1 cellular context compared by ENCODE assay signal in the genomic region with DNA sequence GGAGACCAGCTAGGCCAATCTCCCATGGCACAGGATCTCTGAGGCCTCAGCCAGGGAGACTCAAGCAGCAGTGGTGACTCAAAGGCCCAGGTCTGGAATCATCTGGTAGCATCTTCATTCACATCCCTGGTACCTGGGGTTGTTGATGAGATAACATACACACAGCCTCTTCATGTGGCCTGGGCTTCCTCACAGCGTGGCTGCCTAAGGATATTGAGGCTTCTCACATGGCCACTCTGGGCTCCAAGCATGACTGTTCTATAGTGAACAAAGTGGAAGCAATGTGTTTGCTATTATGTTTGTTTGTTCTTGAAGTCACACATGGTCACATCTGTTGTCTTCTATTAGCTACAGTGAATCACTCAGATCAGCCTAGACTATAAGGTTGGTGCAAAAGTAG.
A peak's percentile ranks its signal among the peaks of the same experiment; 100 is the strongest.
TF ChIP-seq lines count a peak whose summit lies in the region.

No MANE protein-coding gene starts in this region.

TF ChIP-seq in GM12878, 131 proteins besides CTCF, POLR2A, EP300 and RAD21:
- TF ChIP-seq, protein P1, sequence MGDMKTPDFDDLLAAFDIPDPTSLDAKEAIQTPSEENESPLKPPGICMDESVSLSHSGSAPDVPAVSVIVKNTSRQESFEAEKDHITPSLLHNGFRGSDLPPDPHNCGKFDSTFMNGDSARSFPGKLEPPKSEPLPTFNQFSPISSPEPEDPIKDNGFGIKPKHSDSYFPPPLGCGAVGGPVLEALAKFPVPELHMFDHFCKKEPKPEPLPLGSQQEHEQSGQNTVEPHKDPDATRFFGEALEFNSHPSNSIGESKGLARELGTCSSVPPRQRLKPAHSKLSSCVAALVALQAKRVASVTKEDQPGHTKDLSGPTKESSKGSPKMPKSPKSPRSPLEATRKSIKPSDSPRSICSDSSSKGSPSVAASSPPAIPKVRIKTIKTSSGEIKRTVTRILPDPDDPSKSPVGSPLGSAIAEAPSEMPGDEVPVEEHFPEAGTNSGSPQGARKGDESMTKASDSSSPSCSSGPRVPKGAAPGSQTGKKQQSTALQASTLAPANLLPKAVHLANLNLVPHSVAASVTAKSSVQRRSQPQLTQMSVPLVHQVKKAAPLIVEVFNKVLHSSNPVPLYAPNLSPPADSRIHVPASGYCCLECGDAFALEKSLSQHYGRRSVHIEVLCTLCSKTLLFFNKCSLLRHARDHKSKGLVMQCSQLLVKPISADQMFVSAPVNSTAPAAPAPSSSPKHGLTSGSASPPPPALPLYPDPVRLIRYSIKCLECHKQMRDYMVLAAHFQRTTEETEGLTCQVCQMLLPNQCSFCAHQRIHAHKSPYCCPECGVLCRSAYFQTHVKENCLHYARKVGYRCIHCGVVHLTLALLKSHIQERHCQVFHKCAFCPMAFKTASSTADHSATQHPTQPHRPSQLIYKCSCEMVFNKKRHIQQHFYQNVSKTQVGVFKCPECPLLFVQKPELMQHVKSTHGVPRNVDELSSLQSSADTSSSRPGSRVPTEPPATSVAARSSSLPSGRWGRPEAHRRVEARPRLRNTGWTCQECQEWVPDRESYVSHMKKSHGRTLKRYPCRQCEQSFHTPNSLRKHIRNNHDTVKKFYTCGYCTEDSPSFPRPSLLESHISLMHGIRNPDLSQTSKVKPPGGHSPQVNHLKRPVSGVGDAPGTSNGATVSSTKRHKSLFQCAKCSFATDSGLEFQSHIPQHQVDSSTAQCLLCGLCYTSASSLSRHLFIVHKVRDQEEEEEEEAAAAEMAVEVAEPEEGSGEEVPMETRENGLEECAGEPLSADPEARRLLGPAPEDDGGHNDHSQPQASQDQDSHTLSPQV (IDR thresholded peaks at IDR 0.05): 0 out of 2 replicates have a peak, but pooled peaks have one; percentile 6
- TF ChIP-seq YY1 (IDR thresholded peaks at IDR 0.05; ENCODE audit: low read depth, low read length) (0 out of 2 replicates have a peak, but pooled peaks have one; percentile 24), FOS (IDR thresholded peaks at IDR 0.05; ENCODE audit: borderline replicate concordance, extremely low read depth, insufficient read length) (no peak)
